ENCODE assay signal across 26 cellular contexts in genomic region chr15:101620645-101621044, GRCh38. TPM values are rescaled to one million over a fixed set of nuclear protein-coding genes. Genes with fewer than 3 reads are reported as not detected.
DNase-seq lines count a peak whose midpoint lies in the region; ATAC-seq, FAIRE-seq and TF ChIP-seq lines count a peak whose summit lies in the region.
"Had no signal": no experiment of that assay in that cellular context is flagged by ENCODE, and none has a peak within 500 bp of the region (broad histone marks: within the 10 kb centered on the region; RNA-seq: fewer than 3 reads in every experiment).

No MANE protein-coding gene starts in this region.

- no peak for TF ChIP-seq CTCF in GM13977 (IDR thresholded peaks at IDR 0.05; ENCODE audit: extremely low read depth, insufficient read depth, missing control alignments)
- no peak for TF ChIP-seq CTCF in MM.1S (IDR thresholded peaks at IDR 0.05; ENCODE audit: low read length)
- no peak for TF ChIP-seq CTCF in GM12878 (IDR thresholded peaks at IDR 0.05 in 2 of 3, conservative IDR thresholded peaks at IDR 0.05 in 1 of 3; ENCODE audit: control insufficient read depth in 2 of 3, extremely low read depth in 1 of 3, insufficient read depth in 1 of 3, low read depth in 3 of 3, low read length in 3 of 3)
- no peak for TF ChIP-seq CTCF in psoas muscle (IDR thresholded peaks at IDR 0.05)

- H4K20me1 ChIP-seq in MM.1S (ENCODE audit: insufficient read depth, low read length) = no peaks in the 10 kb centered on the region
- H4K20me1 ChIP-seq in GM12878 (ENCODE audit: control insufficient read depth, insufficient read depth) = no peaks in the 10 kb centered on the region

- peak overlapping the region; percentile 33 for H3K4me3 ChIP-seq in MM.1S (ENCODE audit: low read length)
- peak overlapping the region; percentile 8; the same call in 1 of the 2 replicates for H3K4me3 ChIP-seq in GM12878
- peak overlapping the region; percentile 43 for H3K4me3 ChIP-seq in psoas muscle
- H3K4me3 ChIP-seq: left lung, pancreas, right atrium auricular region, vagina had no signal

- ATAC-seq in GM12878 = no peak
- peak; percentile 68 to 80 (median 74) for ATAC-seq in psoas muscle
- no peak for ATAC-seq in GM19397 (IDR thresholded peaks at IDR 0.05; ENCODE audit: unreplicated experiment)
- no peak for ATAC-seq in HG02759 (IDR thresholded peaks at IDR 0.05; ENCODE audit: unreplicated experiment)
- ATAC-seq in GM19023 (IDR thresholded peaks at IDR 0.05; ENCODE audit: unreplicated experiment) = no peak
- ATAC-seq: activated CD4-positive, CD25-positive, alpha-beta regulatory T cell treated with anti-CD3 and anti-CD28 coated beads, Interleukin-2, amount 50 U/mL, for 24 hours; activated CD8-positive, alpha-beta T cell treated with anti-CD3 and anti-CD28 coated beads for 36 hours; activated naive CD8-positive, alpha-beta T cell treated with anti-CD3 and anti-CD28 coated beads, Interleukin-2, amount 50 U/mL, for 24 hours; left lung; natural killer cell; pancreas had no signal

- H3K4me1 ChIP-seq in MM.1S (ENCODE audit: low read length) = peaks cover 46% of the 10 kb centered on the region
- H3K4me1 ChIP-seq in GM12878 (ENCODE audit: control insufficient read depth, insufficient read depth, low read length) = peaks cover 15% of the 10 kb centered on the region
- H3K4me1 ChIP-seq in psoas muscle = peaks cover 50% of the 10 kb centered on the region

- H3K36me3 ChIP-seq in MM.1S (replicated peaks; ENCODE audit: insufficient read depth, low read length) = no peaks in the 10 kb centered on the region
- peaks cover 0 to 2% of the 10 kb centered on the region in 2 experiments; a peak in 1 of 4 replicates for H3K36me3 ChIP-seq in GM12878 (ENCODE audit: control insufficient read depth in 2 of 2, insufficient read depth in 2 of 2, low read length in 1 of 2)
- H3K36me3 ChIP-seq in psoas muscle (ENCODE audit: insufficient read depth in 1 of 2, low read depth in 1 of 2) = no peaks in the 10 kb centered on the region
- H3K36me3 ChIP-seq: left lung, pancreas, right atrium auricular region, vagina had no signal

- POLR2A ChIA-PET in GM12878 (lab: Charles Lee) = no interaction called here

- RAD21 ChIA-PET in GM12878 (lab: Charles Lee; ENCODE audit: unreplicated experiment) = no interaction called here

- intact Hi-C loops in GM12878 (cut with micrococcal nuclease; ENCODE audit: unreplicated experiment) (no loop called here), psoas muscle (cut with DNase I) (no loop called here)

- CTCF ChIA-PET in GM12878 (lab: Yijun Ruan, JAX) = interaction anchor here (2.1 kb wide), 1 partner anchor 22 kb away, joined by 10 read pairs; no protein-coding TSS in a partner anchor

- H2AFZ ChIP-seq in MM.1S (ENCODE audit: low read length) = peak overlapping the region; percentile 56
- H2AFZ ChIP-seq in GM12878 (ENCODE audit: control insufficient read depth, low read depth, low read length) = no peak overlapping the region

- DNase-seq in GM13977 (ENCODE audit: low spot score) (peak; percentile 23), MM.1S (peak; percentile 81), GM12878 (ENCODE audit: low read depth, low spot score) (peak; percentile 9), psoas muscle (peak in 1 of 2 donors; percentile 62), frontal cortex (ENCODE audit: low spot score in 2 of 2) (no peak)
- DNase-seq: activated CD8-positive, alpha-beta T cell treated with anti-CD3 and anti-CD28 coated beads for 36 hours; activated effector memory CD4-positive, alpha-beta T cell treated with Interleukin-2 at 50 U/mL for 16 hours; activated naive CD8-positive, alpha-beta T cell treated with anti-CD3 and anti-CD28 coated beads, Interleukin-2, amount 50 U/mL, for 24 hours; cerebellar nuclear complex; hippocampal formation; natural killer cell; pancreas; stimulated activated CD4-positive, alpha-beta T cell treated with anti-CD3 and anti-CD28 coated beads, Interleukin-12 subunit alpha, Interleukin-12 subunit beta, amount 100 ng/mL, for 4 hours; stimulated activated CD4-positive, alpha-beta T cell treated with anti-CD3 and anti-CD28 coated beads, Interleukin-4, amount 100 ng/mL, for 24 hours; stimulated activated naive CD4-positive, alpha-beta T cell treated with Interleukin-2 at 50 U/mL for 16 hours; T-helper 1 cell had no signal

- FAIRE-seq in GM12878 (lab: Jason Lieb, UNC) (no peak), frontal cortex (lab: Jason Lieb, UNC) (no peak)
- FAIRE-seq: D721Med, pancreas, TTC549 had no signal

- peaks cover 10% of the 10 kb centered on the region; the same call in 1 of the 2 replicates for H3F3A ChIP-seq in MM.1S (ENCODE audit: insufficient read depth, low read length)

- H3K9me3 ChIP-seq in MM.1S (replicated peaks; ENCODE audit: insufficient read depth, low read length) (no peaks in the 10 kb centered on the region), GM12878 (replicated peaks; ENCODE audit: control insufficient read depth, insufficient read depth, low read length) (peaks cover 12% of the 10 kb centered on the region), psoas muscle (no peaks in the 10 kb centered on the region)
- H3K9me3 ChIP-seq: pancreas, right atrium auricular region, vagina had no signal

- TF ChIP-seq EP300 in GM12878 (IDR thresholded peaks at IDR 0.05; ENCODE audit: borderline replicate concordance in 1 of 2, control insufficient read depth in 1 of 2, low read depth in 2 of 2, low read length in 2 of 2) = no peak

- peaks cover 11% of the 10 kb centered on the region; the same call in 1 of the 2 replicates for H3K79me2 ChIP-seq in MM.1S (ENCODE audit: low read length)
- H3K79me2 ChIP-seq in GM12878 (ENCODE audit: control insufficient read depth, insufficient read depth, low read length) = no peaks in the 10 kb centered on the region

- WGBS in GM12878 (ENCODE audit: insufficient coverage, insufficient replicate concordance, low lambda C conversion rate, missing lambda C conversion rate) = 92% methylated on average over 10 of the region's 10 CpGs
- WGBS in psoas muscle, 3 donors = 29 to 37% (median 32%) methylated on average over 10 of the region's 10 CpGs

- in situ Hi-C loops in GM13977 (cut with MboI; ENCODE audit: low pct_unique_long_range_greater_than_20kb, low sequenced_read_pairs, unreplicated experiment) (no loop called here), GM12878 (cut with MboI) (no loop called here)

- SMC1A ChIA-PET in GM12878 (lab: Charles Lee; ENCODE audit: uncharacterized antibody, unreplicated experiment) = interaction anchor here (0.7 kb wide), 1 partner anchor 404 kb away, joined by 3 read pairs; no protein-coding TSS in a partner anchor

- peak overlapping the region; percentile 38; the same call in 1 of the 2 replicates for H3K9ac ChIP-seq in MM.1S (ENCODE audit: low read length)
- H3K9ac ChIP-seq in GM12878 (ENCODE audit: control insufficient read depth, insufficient read depth, low read length) = no peak overlapping the region

- no peaks in the 10 kb centered on the region for H3K9me2 ChIP-seq in MM.1S (replicated peaks; ENCODE audit: insufficient read depth, low read length)

- TF ChIP-seq RAD21 in GM12878 (IDR thresholded peaks at IDR 0.05; ENCODE audit: insufficient read depth, low read depth, low read length) = no peak

- no TSS peak for BruUV-seq in GM12878 (replicated peaks; lab: Mats Ljungman, UMichigan)

- no peak for TF ChIP-seq POLR2A in GM12878 (IDR thresholded peaks at IDR 0.05; ENCODE audit: low read depth, low read length)

- H3K4me2 ChIP-seq in MM.1S (ENCODE audit: low read depth, low read length) (peak overlapping the region; percentile 90), GM12878 (ENCODE audit: control insufficient read depth, insufficient read depth) (peak overlapping the region; percentile 46; the same call in 1 of the 2 replicates)

- H3K27me3 ChIP-seq in MM.1S (replicated peaks; ENCODE audit: insufficient read depth, low read length) (no peaks in the 10 kb centered on the region), GM12878 (replicated peaks in 1 of 2; ENCODE audit: control insufficient read depth in 2 of 2, insufficient read depth in 2 of 2, low read length in 1 of 2) (no peaks in the 10 kb centered on the region), psoas muscle (ENCODE audit: insufficient read depth in 3 of 3, low read length in 2 of 3) (no peaks in the 10 kb centered on the region)
- H3K27me3 ChIP-seq: left lung, pancreas, right atrium auricular region, vagina had no signal

- H3K27ac ChIP-seq in MM.1S (ENCODE audit: low read length) (peak overlapping the region; percentile 76), GM12878 (ENCODE audit: control insufficient read depth, insufficient read depth) (no peak overlapping the region), psoas muscle (peak overlapping the region; percentile 78)
- H3K27ac ChIP-seq: epithelial cell of prostate, left lung, pancreas, right atrium auricular region, vagina had no signal

TF ChIP-seq in GM12878, 131 proteins besides CTCF, POLR2A, EP300 and RAD21 (continues in another document):
- TF ChIP-seq, protein P1, sequence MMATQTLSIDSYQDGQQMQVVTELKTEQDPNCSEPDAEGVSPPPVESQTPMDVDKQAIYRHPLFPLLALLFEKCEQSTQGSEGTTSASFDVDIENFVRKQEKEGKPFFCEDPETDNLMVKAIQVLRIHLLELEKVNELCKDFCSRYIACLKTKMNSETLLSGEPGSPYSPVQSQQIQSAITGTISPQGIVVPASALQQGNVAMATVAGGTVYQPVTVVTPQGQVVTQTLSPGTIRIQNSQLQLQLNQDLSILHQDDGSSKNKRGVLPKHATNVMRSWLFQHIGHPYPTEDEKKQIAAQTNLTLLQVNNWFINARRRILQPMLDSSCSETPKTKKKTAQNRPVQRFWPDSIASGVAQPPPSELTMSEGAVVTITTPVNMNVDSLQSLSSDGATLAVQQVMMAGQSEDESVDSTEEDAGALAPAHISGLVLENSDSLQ (IDR thresholded peaks at IDR 0.05) = no peak
- TF ChIP-seq MEF2A (IDR thresholded peaks at IDR 0.05; ENCODE audit: insufficient read depth, low read depth, low read length) = peak; percentile 95

RNA-seq across cellular contexts. Expression of gene TM2D3, which starts 31.5 kb away (rescaled TPM):
- total RNA-seq in GM12878 (2013; cell fraction: nucleolus; rRNA removed) = 114 and 119 TPM in 2 replicates
- total RNA-seq in GM12878 (2014; rRNA removed) (41.2 and 42.6 TPM in 2 replicates), GM12878 (2014; rRNA removed; fragmentation: Illumina TruSeq; extraction: Trizol) (32.1 and 32.4 TPM in 2 replicates), GM12878 (2021) (27.9 and 28.7 TPM in 2 replicates), psoas muscle (10 to 100 TPM; 34.8 to 46.9 (median 41.3) TPM), frontal cortex (102 TPM)
- polyA plus RNA-seq in GM12878 (2011; ENCODE audit: low read depth) = 28.0 TPM
- polyA plus RNA-seq in GM12878 (2011; rRNA removed) (84.5 and 86.3 TPM in 2 replicates), GM12878 (2014; fragmentation: Illumina TruSeq; extraction: Trizol) (24.9 and 28.3 TPM in 2 replicates), GM12878 (2014; fragmentation: Nextera tagmentation; extraction: Ambion mirVana) (10 to 100 TPM; 48.7 to 71.8 TPM), GM12878 (2014; rRNA removed) (28.1 and 30.0 TPM in 2 replicates), GM12878 (2016; fragmentation: Nextera tagmentation; extraction: Ambion mirVana) (10 to 100 TPM; 52.4 to 53.5 TPM), psoas muscle (10 to 100 TPM; 30.4 to 69.6 (median 59.2) TPM)
- 49.7 and 55.4 TPM in 2 replicates for polyA plus RNA-seq in GM12878 (2011; cell fraction: cytosol; rRNA removed)
- 57.0 and 64.8 TPM in 2 replicates for polyA plus RNA-seq in GM12878 (2011; cell fraction: nucleus; rRNA removed)
- polyA plus RNA-seq in GM12878 (2012) = 42.4 and 46.1 TPM in 2 replicates
- polyA minus RNA-seq in GM12878 (2011; rRNA and poly(A)+ RNA removed) = 65.1 and 69.1 TPM in 2 replicates
- 17.4 and 26.0 TPM in 2 replicates for polyA minus RNA-seq in GM12878 (2011; cell fraction: cytosol; rRNA and poly(A)+ RNA removed)
- 88.4 and 129 TPM in 2 replicates for polyA minus RNA-seq in GM12878 (2011; cell fraction: nucleus; rRNA and poly(A)+ RNA removed)

Comparison
In these comparisons a context has a peak if more than half of its experiments do, and no peak if none do; other contexts are left out.
1. DNase-seq: peak in GM13977 (single experiment), MM.1S (single experiment) and GM12878 (single experiment); none in frontal cortex (0 of 2).
2. ATAC-seq: peak in psoas muscle (4 of 4); none in GM12878 (single experiment), GM19397 (single experiment), HG02759 (single experiment) and GM19023 (single experiment).
3. Peak in every context shown above with its lines, with median percentiles within 50 percentile points of each other: H3K4me3 ChIP-seq.